Comparison of ENCODE assay signal across 9 cellular contexts in genomic region chr18:24734058-24734457, GRCh38.
DNase-seq lines count a peak whose midpoint lies in the region; ATAC-seq and TF ChIP-seq lines count a peak whose summit lies in the region.
"Had no signal": no experiment of that assay in that cellular context is flagged by ENCODE, and none has a peak within 500 bp of the region (broad histone marks: within the 10 kb centered on the region; RNA-seq: fewer than 3 reads in every experiment).

No MANE protein-coding gene starts in this region.

- intact Hi-C loops in colonic mucosa (cut with DNase I) = no loop called here

- H3K27me3 ChIP-seq in RWPE2 (ENCODE audit: insufficient read depth, poor library complexity, severe bottlenecking) = no peaks in the 10 kb centered on the region
- no peaks in the 10 kb centered on the region for H3K27me3 ChIP-seq in colonic mucosa

- peak; percentile 23 for TF ChIP-seq CTCF in RWPE2 (IDR thresholded peaks at IDR 0.05; ENCODE audit: poor library complexity, severe bottlenecking)
- no peak for TF ChIP-seq CTCF in colonic mucosa (IDR thresholded peaks at IDR 0.05)

- H3K4me1 ChIP-seq in RWPE2 (ENCODE audit: insufficient read depth, poor library complexity, severe bottlenecking) (no peaks in the 10 kb centered on the region), colonic mucosa (no peaks in the 10 kb centered on the region)

- no peaks in the 10 kb centered on the region for H3K9me3 ChIP-seq in RWPE2 (ENCODE audit: severe bottlenecking)
- H3K9me3 ChIP-seq in colonic mucosa = no peaks in the 10 kb centered on the region

- H3K36me3 ChIP-seq in RWPE2 (ENCODE audit: low read depth) = no peaks in the 10 kb centered on the region
- H3K36me3 ChIP-seq in colonic mucosa = no peaks in the 10 kb centered on the region

- H3K9ac ChIP-seq in colonic mucosa (ENCODE audit: low read depth in 2 of 2, low read length in 2 of 2) = no peak overlapping the region

- H3K4me3 ChIP-seq in RWPE2 (ENCODE audit: severe bottlenecking) (no peak overlapping the region), colonic mucosa (no peak overlapping the region)

- DNase-seq in Ammon's horn (ENCODE audit: low spot score) = peak; percentile 43
- DNase-seq in H4 (ENCODE audit: low spot score) = peak; percentile 22
- no peak for DNase-seq in RWPE2 (ENCODE audit: low spot score)
- DNase-seq in iPS-NIHi11 (ENCODE audit: low spot score) = peak; percentile 43
- no peak for DNase-seq in colonic mucosa
- no peak for DNase-seq in NCI-H2029 (lab: John Stamatoyannopoulos, UW)
- DNase-seq in activated T-cell treated with anti-CD3 and anti-CD28 coated beads, Interleukin-2, amount 50 U/mL, for 1 hour = no peak
- DNase-seq in HCEC 1CT = no peak
- DNase-seq: activated CD4-positive, CD25-positive, alpha-beta regulatory T cell had no signal

- no peak for ATAC-seq in RWPE2 (ENCODE audit: low read depth)

- H3K27ac ChIP-seq in RWPE2 (ENCODE audit: poor library complexity, severe bottlenecking) = no peak overlapping the region
- no peak overlapping the region for H3K27ac ChIP-seq in colonic mucosa

Comparison
In these comparisons a context has a peak if more than half of its experiments do, and no peak if none do; other contexts are left out.
1. DNase-seq: peak in Ammon's horn (single experiment), H4 (single experiment) and iPS-NIHi11 (single experiment); none in RWPE2 (single experiment), colonic mucosa (single experiment), NCI-H2029 (single experiment), activated T-cell treated with anti-CD3 and anti-CD28 coated beads, Interleukin-2, amount 50 U/mL, for 1 hour (single experiment) and HCEC 1CT (single experiment).